In genomic region chr17:31696184-31696602, GRCh38 we compare ENCODE assay signal across 10 cellular contexts.
DNase-seq lines count a peak whose midpoint lies in the region; ATAC-seq, FAIRE-seq and TF ChIP-seq lines count a peak whose summit lies in the region.
"Had no signal": no experiment of that assay in that cellular context is flagged by ENCODE, and none has a peak within 500 bp of the region (broad histone marks: within the 10 kb centered on the region; RNA-seq: fewer than 3 reads in every experiment).

No MANE protein-coding gene starts in this region.

- peaks cover 0 to 10% of the 10 kb centered on the region in 2 donors for H3K4me1 ChIP-seq in kidney (ENCODE audit: control insufficient read depth in 1 of 2, insufficient read depth in 1 of 2, low read depth in 1 of 2, low read length in 2 of 2)
- H3K4me1 ChIP-seq in smooth muscle cell (ENCODE audit: low read depth), result peaks cover 12% of the 10 kb centered on the region

- 4% methylated on average over 12 of the region's 12 CpGs for WGBS in smooth muscle cell (ENCODE audit: low lambda C conversion rate)

- H2AFZ ChIP-seq in smooth muscle cell (ENCODE audit: low read depth), result no peak overlapping the region

- H3K9me3 ChIP-seq in kidney (ENCODE audit: control insufficient read depth in 1 of 2, low read length in 2 of 2) (no peaks in the 10 kb centered on the region), smooth muscle cell (replicated peaks; ENCODE audit: low read depth) (no peaks in the 10 kb centered on the region)

- peak overlapping the region; percentile 50 for H3K4me2 ChIP-seq in smooth muscle cell

- H3K79me2 ChIP-seq in smooth muscle cell (ENCODE audit: low read depth), result no peaks in the 10 kb centered on the region

- FAIRE-seq in kidney (lab: Jason Lieb, UNC), result no peak
- FAIRE-seq: GM18507 had no signal

- H4K20me1 ChIP-seq in smooth muscle cell (ENCODE audit: low read depth), result no peaks in the 10 kb centered on the region

- no peak overlapping the region for H3K27ac ChIP-seq in kidney (ENCODE audit: low read depth in 2 of 2, low read length in 2 of 2)
- peak overlapping the region; percentile 63 for H3K27ac ChIP-seq in smooth muscle cell (ENCODE audit: low read depth)

- in situ Hi-C loops in ACHN (cut with HindIII; ENCODE audit: low pct_ligation_motif_present, low pct_unique_long_range_greater_than_20kb, low sequenced_read_pairs), result no loop called here

- peaks cover 31% of the 10 kb centered on the region for H3F3A ChIP-seq in smooth muscle cell (ENCODE audit: low read depth)

- no peaks in the 10 kb centered on the region for H3K36me3 ChIP-seq in H7 (replicated peaks; ENCODE audit: control insufficient read depth, insufficient read depth, low read length)
- no peaks in the 10 kb centered on the region for H3K36me3 ChIP-seq in kidney (ENCODE audit: control insufficient read depth in 1 of 2, insufficient read depth in 2 of 2, low read length in 2 of 2)
- no peaks in the 10 kb centered on the region for H3K36me3 ChIP-seq in smooth muscle cell (ENCODE audit: low read depth)

- ATAC-seq in HG02938 (IDR thresholded peaks at IDR 0.05; ENCODE audit: unreplicated experiment), result no peak

- peak; percentile 60 for DNase-seq in H7
- peak; percentile 61 to 95 for DNase-seq in cerebellar nuclear complex (lab: John Stamatoyannopoulos, UW)
- peak; percentile 84 for DNase-seq in kidney
- DNase-seq in smooth muscle cell (lab: John Stamatoyannopoulos, UW; ENCODE audit: unreplicated experiment), result no peak
- no peak for DNase-seq in ACHN
- no peak for DNase-seq in UCSD-AML1 (lab: John Stamatoyannopoulos, UW; ENCODE audit: unreplicated experiment)
- no peak for DNase-seq in GM19240 (ENCODE audit: insufficient read length, low spot score)
- DNase-seq: activated CD4-positive, alpha-beta T cell treated with anti-CD3 and anti-CD28 coated beads for 4 hours had no signal

- intact Hi-C loops in kidney (cut with DNase I), result no loop called here

- H3K27me3 ChIP-seq in H7 (ENCODE audit: control insufficient read depth, insufficient read depth, low read length) (no peaks in the 10 kb centered on the region), smooth muscle cell (ENCODE audit: low read depth) (no peaks in the 10 kb centered on the region)

- TF ChIP-seq CTCF in kidney (IDR thresholded peaks at IDR 0.05; ENCODE audit: borderline replicate concordance, extremely low read depth, insufficient read depth) (no peak), smooth muscle cell (IDR thresholded peaks at IDR 0.05; ENCODE audit: borderline replicate concordance, insufficient read depth, poor library complexity, severe bottlenecking) (no peak)

- H3K4me3 ChIP-seq in H7 (ENCODE audit: insufficient read depth, low read depth, low read length), result no peak overlapping the region
- no peak overlapping the region for H3K4me3 ChIP-seq in kidney (ENCODE audit: low read length in 2 of 2)
- no peak overlapping the region for H3K4me3 ChIP-seq in smooth muscle cell

- H3K9ac ChIP-seq in kidney (ENCODE audit: low read length in 2 of 2) (no peak overlapping the region), smooth muscle cell (ENCODE audit: low read depth) (no peak overlapping the region)

Comparison
In these comparisons a context has a peak if more than half of its experiments do, and no peak if none do; other contexts are left out.
1. DNase-seq: peak in H7 (single experiment), cerebellar nuclear complex (2 of 2) and kidney (single experiment); none in smooth muscle cell (single experiment), ACHN (single experiment), UCSD-AML1 (single experiment) and GM19240 (single experiment).